21 cellular contexts compared by ENCODE assay signal in genomic region chr19:18990128-18990708, GRCh38. TPM values are rescaled to one million over a fixed set of nuclear protein-coding genes. Genes with fewer than 3 reads are reported as not detected.
"Had no signal": no experiment of that assay in that cellular context is flagged by ENCODE, and none has a peak within 500 bp of the region (broad histone marks: within the 10 kb centered on the region; RNA-seq: fewer than 3 reads in every experiment).

No MANE protein-coding gene starts in this region.

- H3K9me3 Mint-ChIP-seq: activated naive CD4-positive, alpha-beta T cell treated with anti-CD3 and anti-CD28 coated beads, Interleukin-2, amount 50 U/mL, for 72 hours; activated T-cell treated with anti-CD3 and anti-CD28 coated beads, Interleukin-2, amount 50 U/mL, for 24 hours; brain; central memory CD8-positive, alpha-beta T cell; memory B cell; naive thymus-derived CD8-positive, alpha-beta T cell had no signal

- FAIRE-seq: kidney had no signal

- H3K27ac ChIP-seq: coronary artery, esophagus muscularis mucosa, neutrophil, suprapubic skin had no signal

- H3K4me3 ChIP-seq: coronary artery, esophagus muscularis mucosa, left ventricle myocardium inferior, mucosa of descending colon, suprapubic skin had no signal

- H3K27me3 ChIP-seq: neutrophil, suprapubic skin had no signal

- DNase-seq: activated CD4-positive, alpha-beta T cell treated with anti-CD3 and anti-CD28 coated beads, Interleukin-2, amount 50 U/mL, for 4 hours; activated effector memory CD4-positive, alpha-beta T cell treated with anti-CD3 and anti-CD28 coated beads, Interleukin-2, amount 50 U/mL, for 16 hours; activated T-cell treated with anti-CD3 and anti-CD28 coated beads, Interleukin-2, amount 50 U/mL, for 24 hours; amygdala; glutamatergic neuron; hypothalamus; kidney; mucosa of descending colon; naive thymus-derived CD8-positive, alpha-beta T cell; stimulated activated CD4-positive, alpha-beta T cell treated with anti-CD3 and anti-CD28 coated beads, Interleukin-12 subunit alpha, Interleukin-12 subunit beta, amount 100 ng/mL, for 4 hours; stimulated activated naive CD4-positive, alpha-beta T cell; trophoblast cell had no signal

- H3K4me1 Mint-ChIP-seq: central memory CD8-positive, alpha-beta T cell had no signal

- H3K4me3 Mint-ChIP-seq: activated T-cell treated with anti-CD3 and anti-CD28 coated beads, Interleukin-2, amount 50 U/mL, for 24 hours; brain; central memory CD8-positive, alpha-beta T cell; memory B cell; naive thymus-derived CD8-positive, alpha-beta T cell had no signal

- H3K27me3 Mint-ChIP-seq: central memory CD8-positive, alpha-beta T cell; memory B cell had no signal

- H3K27ac Mint-ChIP-seq: activated naive CD4-positive, alpha-beta T cell treated with anti-CD3 and anti-CD28 coated beads, Interleukin-2, amount 50 U/mL, for 72 hours; activated T-cell treated with anti-CD3 and anti-CD28 coated beads, Interleukin-2, amount 50 U/mL, for 24 hours; memory B cell had no signal

- ATAC-seq: mucosa of descending colon; naive thymus-derived CD8-positive, alpha-beta T cell had no signal

- H3K9me3 ChIP-seq: esophagus muscularis mucosa, left ventricle myocardium inferior, mucosa of descending colon, neutrophil, suprapubic skin had no signal

RNA-seq across cellular contexts. Expression of gene HOMER3, which starts 49.2 kb away (rescaled TPM):
- polyA plus RNA-seq: naive thymus-derived CD8-positive, alpha-beta T cell had no signal
